10 cellular contexts compared by ENCODE assay signal in the genomic region with DNA sequence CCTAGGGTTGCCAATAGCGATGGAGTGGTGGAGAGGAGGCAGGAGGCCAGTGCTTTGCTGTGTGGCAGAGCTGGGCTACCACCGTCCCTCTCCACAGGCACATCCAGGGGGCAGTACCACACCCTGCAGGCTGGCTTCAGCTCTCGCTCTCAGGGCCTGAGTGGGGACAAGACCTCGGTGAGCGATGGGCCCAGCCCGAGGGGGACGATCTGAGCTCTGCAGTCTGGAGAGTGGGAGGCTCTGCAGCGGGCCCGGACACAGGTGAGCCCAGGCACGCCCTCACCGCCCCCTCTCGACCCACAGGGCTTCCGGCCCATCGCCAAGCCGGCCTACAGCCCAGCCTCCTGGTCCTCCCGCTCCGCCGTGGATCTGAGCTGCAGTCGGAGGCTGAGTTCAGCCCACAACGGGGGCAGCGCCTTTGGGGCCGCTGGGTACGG. TPM values are rescaled to one million over a fixed set of nuclear protein-coding genes. Genes with fewer than 3 reads are reported as not detected.
DNase-seq lines count a peak whose midpoint lies in the region; ATAC-seq, FAIRE-seq and TF ChIP-seq lines count a peak whose summit lies in the region.
"Had no signal": no experiment of that assay in that cellular context is flagged by ENCODE, and none has a peak within 500 bp of the region (broad histone marks: within the 10 kb centered on the region; RNA-seq: fewer than 3 reads in every experiment).

No MANE protein-coding gene starts in this region.

- DNase-seq in HT-29 (ENCODE audit: low spot score) (peak; percentile 52), astrocyte (ENCODE audit: low read depth) (no peak), lower lobe of right lung (peak; percentile 47), midbrain (lab: John Stamatoyannopoulos, UW) (no peak), NCI-H1105 treated with DMSO at 0.1 percent for 48 hours (lab: John Stamatoyannopoulos, UW) (no peak), NCI-H128 (lab: John Stamatoyannopoulos, UW; ENCODE audit: unreplicated experiment) (no peak)

- peaks cover 6% of the 10 kb centered on the region for H3K27me3 ChIP-seq in astrocyte (ENCODE audit: insufficient read depth, low read length)
- no peaks in the 10 kb centered on the region for H3K27me3 ChIP-seq in lower lobe of right lung (ENCODE audit: low read depth)

- H3K4me1 Mint-ChIP-seq in astrocyte (ENCODE audit: low read depth, unreplicated experiment) = no peaks in the 10 kb centered on the region

- no peaks in the 10 kb centered on the region for H3K79me2 ChIP-seq in astrocyte (ENCODE audit: insufficient read depth, low read length)
- H3K79me2 ChIP-seq: parathyroid adenoma had no signal

- H2AFZ ChIP-seq in astrocyte (ENCODE audit: low read depth, low read length) = peak overlapping the region; percentile 92
- H2AFZ ChIP-seq: parathyroid adenoma had no signal

- H3K4me3 Mint-ChIP-seq in astrocyte (ENCODE audit: unreplicated experiment) = no peak overlapping the region

- no peak overlapping the region for H3K27ac Mint-ChIP-seq in astrocyte (ENCODE audit: unreplicated experiment)

- H4K20me1 ChIP-seq in astrocyte (ENCODE audit: insufficient read depth, low read length) = no peaks in the 10 kb centered on the region

- H3K4me1 ChIP-seq in astrocyte (ENCODE audit: insufficient read depth, low read length) (peaks cover 34% of the 10 kb centered on the region), lower lobe of right lung (peaks cover 24% of the 10 kb centered on the region)

- FAIRE-seq in astrocyte (lab: Jason Lieb, UNC) = no peak
- FAIRE-seq: TTC549 had no signal

- H3K9me3 ChIP-seq in astrocyte (ENCODE audit: insufficient read depth, low read depth, low read length) (no peaks in the 10 kb centered on the region), lower lobe of right lung (no peaks in the 10 kb centered on the region)

- intact Hi-C loops in lower lobe of right lung (cut with DNase I) = no loop called here

- peaks cover 5% of the 10 kb centered on the region for H3K9me3 Mint-ChIP-seq in astrocyte (ENCODE audit: unreplicated experiment)

- H3K4me3 ChIP-seq in astrocyte (ENCODE audit: insufficient read depth, low read depth, low read length) (peak overlapping the region; percentile 52), lower lobe of right lung (peak overlapping the region; percentile 44)

- H3K4me2 ChIP-seq in astrocyte (ENCODE audit: low read length) = peak overlapping the region; percentile 84

- peak; percentile 23; the same call in 2 of the 3 replicates for TF ChIP-seq CTCF in GM12872 (IDR thresholded peaks at IDR 0.05; ENCODE audit: insufficient read depth, low read depth, low read length)
- no peak for TF ChIP-seq CTCF in astrocyte (IDR thresholded peaks at IDR 0.05; ENCODE audit: insufficient read depth, low read depth, low read length)
- TF ChIP-seq CTCF in lower lobe of right lung (IDR thresholded peaks at IDR 0.05) = no peak

- no peaks in the 10 kb centered on the region for H3K27me3 Mint-ChIP-seq in astrocyte (ENCODE audit: low read depth, unreplicated experiment)

- H3K36me3 Mint-ChIP-seq in astrocyte (ENCODE audit: low read depth, unreplicated experiment) = no peaks in the 10 kb centered on the region

- peak overlapping the region; percentile 43 for H3K9ac ChIP-seq in astrocyte (ENCODE audit: low read length)
- H3K9ac ChIP-seq: parathyroid adenoma had no signal

- H3K36me3 ChIP-seq in astrocyte (ENCODE audit: insufficient read depth, low read length) (no peaks in the 10 kb centered on the region), lower lobe of right lung (no peaks in the 10 kb centered on the region)

- ATAC-seq in lower lobe of right lung (peak in 1 of 2 donors; percentile 1), HG02938 (IDR thresholded peaks at IDR 0.05; ENCODE audit: unreplicated experiment) (no peak)

- H3K27ac ChIP-seq in astrocyte (ENCODE audit: low read depth, low read length) = no peak overlapping the region
- H3K27ac ChIP-seq in lower lobe of right lung = no peak overlapping the region
- H3K27ac ChIP-seq: parathyroid adenoma had no signal

RNA-seq across cellular contexts. Expression of gene PKP3, which starts 2.5 kb away (rescaled TPM):
- total RNA-seq in HT-29 (2014; rRNA removed; shearing (Covaris generic)) = 284 and 306 TPM in 2 replicates
- total RNA-seq in astrocyte = 1.1 and 2.1 TPM in 2 replicates
- total RNA-seq in lower lobe of right lung = 23.1 TPM

RNA-seq across cellular contexts. Expression of gene SIGIRR, which starts 18.3 kb away (rescaled TPM):
- total RNA-seq in HT-29 (2014; rRNA removed; shearing (Covaris generic)) = 295 and 312 TPM in 2 replicates
- total RNA-seq in astrocyte (6.2 and 7.2 TPM in 2 replicates), lower lobe of right lung (91.8 TPM)

RNA-seq across cellular contexts. Expression of gene B4GALNT4, which starts 27.2 kb away (rescaled TPM):
- total RNA-seq in HT-29 (2014; rRNA removed; shearing (Covaris generic)) = not detected in 2 replicates
- 64.6 and 68.5 TPM in 2 replicates for total RNA-seq in astrocyte
- 0.38 TPM for total RNA-seq in lower lobe of right lung

RNA-seq across cellular contexts. Expression of gene ANO9, which starts 45.3 kb away (rescaled TPM):
- 63.7 and 94.0 TPM in 2 replicates for total RNA-seq in HT-29 (2014; rRNA removed; shearing (Covaris generic))
- 0.82 and 1.9 TPM in 2 replicates for total RNA-seq in astrocyte
- 21.6 TPM for total RNA-seq in lower lobe of right lung

RNA-seq across cellular contexts. Expression of gene PTDSS2, which starts 53.5 kb away (rescaled TPM):
- 56.6 and 63.4 TPM in 2 replicates for total RNA-seq in HT-29 (2014; rRNA removed; shearing (Covaris generic))
- total RNA-seq in astrocyte = 40.3 and 47.3 TPM in 2 replicates
- total RNA-seq in lower lobe of right lung = 32.9 TPM

Comparison
In these comparisons a context has a peak if more than half of its experiments do, and no peak if none do; other contexts are left out.
1. DNase-seq: peak in HT-29 (single experiment) and lower lobe of right lung (single experiment); none in astrocyte (single experiment), midbrain (single experiment), NCI-H1105 treated with DMSO at 0.1 percent for 48 hours (single experiment) and NCI-H128 (single experiment).
2. RNA of gene PKP3, which starts 2.5 kb away (total RNA-seq): 284 to 306 TPM in HT-29; 23.1 TPM in lower lobe of right lung (single experiment) and 1.1 to 2.1 TPM in astrocyte; every median in the first group is over 10 times any median in the second.
3. RNA of gene SIGIRR, which starts 18.3 kb away (total RNA-seq): 295 to 312 TPM in HT-29 and 91.8 TPM in lower lobe of right lung (single experiment); 6.2 to 7.2 TPM in astrocyte; every median in the first group is over 10 times any median in the second.
4. RNA of gene B4GALNT4, which starts 27.2 kb away (total RNA-seq): 64.6 to 68.5 TPM in astrocyte; 0.38 TPM in lower lobe of right lung (single experiment) and not detected in HT-29; every median in the first group is over 10 times any median in the second.